ENCODE assay signal across 14 cellular contexts in the genomic region with DNA sequence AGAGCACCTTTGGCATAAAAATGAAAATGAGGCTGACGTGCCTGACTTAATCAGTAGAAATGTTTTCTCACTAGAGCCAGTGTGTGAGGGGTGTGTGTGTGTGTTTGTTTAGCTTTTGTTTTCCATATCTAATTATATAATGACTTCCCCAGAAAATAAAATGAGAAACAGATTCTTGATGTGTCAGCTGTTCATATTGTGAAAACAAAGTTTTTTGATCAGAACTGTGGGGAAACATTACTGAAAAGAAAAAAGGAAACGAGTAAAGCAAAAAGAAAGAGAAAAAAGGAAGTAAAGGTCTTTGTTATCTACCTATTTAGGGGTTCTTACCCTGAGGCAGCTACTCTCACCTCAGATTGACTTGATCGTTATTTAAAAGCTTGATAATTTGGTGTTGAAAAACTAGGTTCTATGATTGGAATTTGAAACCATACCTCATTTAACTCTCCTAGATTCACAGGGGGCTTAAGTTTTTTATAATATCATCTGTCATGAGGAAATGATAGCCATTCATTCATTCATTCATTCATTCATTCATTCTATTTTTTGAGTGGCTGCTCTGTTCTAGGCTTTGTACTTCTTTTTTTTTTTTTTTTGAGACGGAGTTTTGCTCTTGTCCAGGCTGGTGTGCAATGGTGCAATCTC. TPM values are rescaled to one million over a fixed set of nuclear protein-coding genes. Genes with fewer than 3 reads are reported as not detected.
DNase-seq lines count a peak whose midpoint lies in the region; ATAC-seq and TF ChIP-seq lines count a peak whose summit lies in the region.
"Had no signal": no experiment of that assay in that cellular context is flagged by ENCODE, and none has a peak within 500 bp of the region (broad histone marks: within the 10 kb centered on the region; RNA-seq: fewer than 3 reads in every experiment).

No MANE protein-coding gene starts in this region.

- intact Hi-C loops in adrenal gland (cut with DNase I) (no loop called here), sigmoid colon (cut with DNase I) (no loop called here)

- TF ChIP-seq EP300 in sigmoid colon (IDR thresholded peaks at IDR 0.05): no peak

- WGBS in adrenal gland, 4 donors: 52 to 63% (median 57%) methylated on average over 4 of the region's 4 CpGs
- 69 to 79% methylated on average over 4 of the region's 4 CpGs for WGBS in sigmoid colon, 2 donors

- DNase-seq in CD1c-positive myeloid dendritic cell (ENCODE audit: extremely low spot score) (peak; percentile 8), adrenal gland (no peak), globus pallidus (ENCODE audit: low spot score) (no peak), sigmoid colon (no peak)
- no peak for DNase-seq in stimulated activated CD4-positive, alpha-beta T cell treated with anti-CD3 and anti-CD28 coated beads, Interleukin-4, amount 100 ng/mL, for 24 hours
- DNase-seq in effector memory CD4-positive, alpha-beta T cell: no peak
- DNase-seq: activated naive CD4-positive, alpha-beta T cell treated with anti-CD3 and anti-CD28 coated beads, Interleukin-2, amount 10 ng/mL, durations not matched to agents 7 days and 5 days; GOT3; hypothalamus; NCI-H2081 treated with DMSO at 0.1 percent for 48 hours; small intestine had no signal

- no peaks in the 10 kb centered on the region for H3K36me3 ChIP-seq in adrenal gland (replicated peaks in 1 of 2)
- H3K36me3 ChIP-seq in effector memory CD4-positive, alpha-beta T cell (ENCODE audit: control insufficient read depth, insufficient read depth, low read length): no peaks in the 10 kb centered on the region
- no peaks in the 10 kb centered on the region for H3K36me3 ChIP-seq in sigmoid colon

- TF ChIP-seq CTCF in adrenal gland (IDR thresholded peaks at IDR 0.05) (no peak), sigmoid colon (IDR thresholded peaks at IDR 0.05) (no peak)

- H3K27ac ChIP-seq in adrenal gland (peak overlapping the region; percentile 2 to 54 (median 27)), sigmoid colon (no peak overlapping the region)
- H3K27ac ChIP-seq in effector memory CD4-positive, alpha-beta T cell (ENCODE audit: insufficient read depth, low read length, poor library complexity, severe bottlenecking): no peak overlapping the region
- H3K27ac ChIP-seq: SK-N-MC had no signal

- no peak overlapping the region for H3K4me3 ChIP-seq in adrenal gland
- H3K4me3 ChIP-seq in effector memory CD4-positive, alpha-beta T cell (ENCODE audit: insufficient read depth, low read depth, low read length, poor library complexity, severe bottlenecking): no peak overlapping the region
- no peak overlapping the region for H3K4me3 ChIP-seq in sigmoid colon
- H3K4me3 ChIP-seq: SK-N-MC had no signal

- H3K9me3 ChIP-seq in adrenal gland (replicated peaks in 1 of 3): no peaks in the 10 kb centered on the region
- H3K9me3 ChIP-seq in effector memory CD4-positive, alpha-beta T cell (ENCODE audit: control insufficient read depth, low read length): no peaks in the 10 kb centered on the region
- H3K9me3 ChIP-seq in sigmoid colon: no peaks in the 10 kb centered on the region

- H3K4me1 ChIP-seq in adrenal gland (replicated peaks in 1 of 2) (peaks cover 0 to 8% of the 10 kb centered on the region in 2 donors), sigmoid colon (peaks cover 0 to 12% (median 4%) of the 10 kb centered on the region in 4 donors)
- no peaks in the 10 kb centered on the region for H3K4me1 ChIP-seq in effector memory CD4-positive, alpha-beta T cell (ENCODE audit: control insufficient read depth, insufficient read depth, low read length, poor library complexity, severe bottlenecking)

- ATAC-seq in GM19043 (IDR thresholded peaks at IDR 0.05; ENCODE audit: low read depth, unreplicated experiment) (peak; percentile 52), HG02943 (IDR thresholded peaks at IDR 0.05; ENCODE audit: low read depth, unreplicated experiment) (peak; percentile 38)

- H3K27me3 ChIP-seq in adrenal gland: no peaks in the 10 kb centered on the region
- H3K27me3 ChIP-seq in effector memory CD4-positive, alpha-beta T cell (replicated peaks; ENCODE audit: control insufficient read depth, insufficient read depth, low read length, poor library complexity, severe bottlenecking): no peaks in the 10 kb centered on the region
- H3K27me3 ChIP-seq in sigmoid colon: no peaks in the 10 kb centered on the region

- TF ChIP-seq POLR2A in adrenal gland (IDR thresholded peaks at IDR 0.05): no peak
- no peak for TF ChIP-seq POLR2A in sigmoid colon (IDR thresholded peaks at IDR 0.05)

RNA-seq across cellular contexts. Expression of a gene that starts 58.0 kb away (rescaled TPM):
- 100 to 1,000 TPM in 5 of 8 donors, 10 to 100 TPM in 3; 75.2 to 266 (median 110) TPM for total RNA-seq in adrenal gland
- polyA plus RNA-seq in adrenal gland: 100 to 1,000 TPM; 106 to 340 (median 136) TPM
- total RNA-seq in sigmoid colon: 10 to 100 TPM; 37.5 to 76.0 (median 45.3) TPM
- 10 to 100 TPM; 25.9 to 30.6 (median 29.6) TPM for polyA plus RNA-seq in sigmoid colon

Comparison
In these comparisons a context has a peak if more than half of its experiments do, and no peak if none do; other contexts are left out.
1. H3K27ac ChIP-seq: peak in adrenal gland (5 of 5); none in effector memory CD4-positive, alpha-beta T cell (single experiment) and sigmoid colon (0 of 4).